In genomic region chr7:102490529-102491075, GRCh38 we compare ENCODE assay signal across 6 cellular contexts. TPM values are rescaled to one million over a fixed set of nuclear protein-coding genes. Genes with fewer than 3 reads are reported as not detected.
DNase-seq lines count a peak whose midpoint lies in the region; ATAC-seq and TF ChIP-seq lines count a peak whose summit lies in the region.
"Not testable (repeated sequence)": the region's sequence is repeated elsewhere in the genome, so short reads cannot be mapped to it uniquely, and the experiment has no call there.

No MANE protein-coding gene starts in this region.

- not testable (repeated sequence) for H3K4me3 Mint-ChIP-seq in activated CD4-positive, alpha-beta memory T cell treated with anti-CD3 and anti-CD28 coated beads for 36 hours

- H3K27me3 Mint-ChIP-seq in activated CD4-positive, alpha-beta memory T cell treated with anti-CD3 and anti-CD28 coated beads for 36 hours = not testable (repeated sequence)

- H3K4me1 Mint-ChIP-seq in activated CD4-positive, alpha-beta memory T cell treated with anti-CD3 and anti-CD28 coated beads for 36 hours (ENCODE audit: low read depth) = not testable (repeated sequence)

- POLR2A ChIA-PET in activated CD4-positive, alpha-beta memory T cell treated with anti-CD3 and anti-CD28 coated beads for 36 hours (lab: Charles Lee) = not testable (repeated sequence)

- H3K27ac Mint-ChIP-seq in activated CD4-positive, alpha-beta memory T cell treated with anti-CD3 and anti-CD28 coated beads for 36 hours = not testable (repeated sequence)

- 88 to 100% (median 94%) methylated on average over 3 of the region's 12 CpGs for WGBS in ovary, 3 donors
- 85 to 92% methylated on average over 2 to 3 of the region's 12 CpGs for WGBS in aorta, 2 donors

- intact Hi-C loops in activated CD4-positive, alpha-beta memory T cell treated with anti-CD3 and anti-CD28 coated beads for 36 hours (cut with micrococcal nuclease); ovary (cut with DNase I); aorta (cut with DNase I): not testable (repeated sequence)

- not testable (repeated sequence) for H3K4me3 ChIP-seq in effector memory CD4-positive, alpha-beta T cell (ENCODE audit: insufficient read depth, low read depth, low read length, poor library complexity, severe bottlenecking); ovary; aorta (ENCODE audit: low read length in 2 of 2)

- H3K27me3 ChIP-seq in effector memory CD4-positive, alpha-beta T cell (replicated peaks; ENCODE audit: control insufficient read depth, insufficient read depth, low read length, poor library complexity, severe bottlenecking); ovary; aorta (ENCODE audit: control insufficient read depth in 1 of 2, insufficient read depth in 2 of 2, low read length in 1 of 2): not testable (repeated sequence)

- H3K9me3 Mint-ChIP-seq in activated CD4-positive, alpha-beta memory T cell treated with anti-CD3 and anti-CD28 coated beads for 36 hours = not testable (repeated sequence)

- not testable (repeated sequence) for H3K27ac ChIP-seq in effector memory CD4-positive, alpha-beta T cell (ENCODE audit: insufficient read depth, low read length, poor library complexity, severe bottlenecking); ovary; aorta (ENCODE audit: low read depth in 1 of 2, low read length in 2 of 2)

- TF ChIP-seq EP300 in ovary (IDR thresholded peaks at IDR 0.05) = not testable (repeated sequence)

- TF ChIP-seq POLR2A in ovary (IDR thresholded peaks at IDR 0.05) = not testable (repeated sequence)

- DNase-seq in activated CD4-positive, alpha-beta memory T cell treated with anti-CD3 and anti-CD28 coated beads for 36 hours = peak; percentile 47
- DNase-seq in effector memory CD4-positive, alpha-beta T cell = peak; percentile 44 to 49 (median 48)
- DNase-seq in ovary (peak; percentile 13 to 54 (median 35)), aorta (peak; percentile 44 to 84)

- not testable (repeated sequence) for H3K9me3 ChIP-seq in effector memory CD4-positive, alpha-beta T cell (ENCODE audit: control insufficient read depth, low read length); ovary; aorta (ENCODE audit: control insufficient read depth, low read length)

- not testable (repeated sequence) for H3K4me1 ChIP-seq in effector memory CD4-positive, alpha-beta T cell (ENCODE audit: control insufficient read depth, insufficient read depth, low read length, poor library complexity, severe bottlenecking); ovary (ENCODE audit: insufficient read depth); aorta (ENCODE audit: control insufficient read depth in 1 of 2, insufficient read depth in 2 of 2, low read length in 2 of 2)

- ATAC-seq in GM21515 (IDR thresholded peaks at IDR 0.05; ENCODE audit: unreplicated experiment) (peak; percentile 41), HG03196 (IDR thresholded peaks at IDR 0.05; ENCODE audit: unreplicated experiment) (peak; percentile 36), aorta (ENCODE audit: low FRiP score) (peak; percentile 15)

- TF ChIP-seq CTCF in ovary (IDR thresholded peaks at IDR 0.05) = not testable (repeated sequence)

- CTCF ChIA-PET in activated CD4-positive, alpha-beta memory T cell treated with anti-CD3 and anti-CD28 coated beads for 36 hours (lab: Charles Lee) = not testable (repeated sequence)

- not testable (repeated sequence) for H3K36me3 Mint-ChIP-seq in activated CD4-positive, alpha-beta memory T cell treated with anti-CD3 and anti-CD28 coated beads for 36 hours

- H3K36me3 ChIP-seq in effector memory CD4-positive, alpha-beta T cell (ENCODE audit: control insufficient read depth, insufficient read depth, low read length); ovary; aorta (ENCODE audit: control insufficient read depth in 1 of 2, insufficient read depth in 2 of 2, low read length in 1 of 2): not testable (repeated sequence)

RNA-seq across cellular contexts. Expression of gene POLR2J, which starts 11.9 kb away (rescaled TPM):
- total RNA-seq in activated CD4-positive, alpha-beta memory T cell treated with anti-CD3 and anti-CD28 coated beads for 36 hours = 10 to 100 TPM; 44.4 to 44.7 TPM
- total RNA-seq in ovary (10 to 100 TPM; 17.7 to 48.0 (median 40.2) TPM), aorta (10 to 100 TPM; 29.6 to 35.9 TPM)
- polyA plus RNA-seq in ovary (10 to 100 TPM; 41.9 to 77.1 TPM), aorta (10 to 100 TPM; 90.0 to 92.9 TPM)

RNA-seq across cellular contexts. Expression of gene LRWD1, which starts 25.8 kb away (rescaled TPM):
- 10 to 100 TPM; 16.4 to 20.0 TPM for total RNA-seq in activated CD4-positive, alpha-beta memory T cell treated with anti-CD3 and anti-CD28 coated beads for 36 hours
- 10 to 100 TPM; 10.7 to 26.2 (median 14.6) TPM for total RNA-seq in ovary
- polyA plus RNA-seq in ovary = 10 to 100 TPM in 1 of 2 donors, 1 to 10 TPM in 1; 3.4 to 12.6 TPM
- total RNA-seq in aorta = 1 to 10 TPM; 8.6 to 9.4 TPM
- 10 to 100 TPM; 13.4 to 16.5 TPM for polyA plus RNA-seq in aorta

RNA-seq across cellular contexts. Expression of gene ALKBH4, which starts 25.9 kb away (rescaled TPM):
- 1 to 10 TPM; 7.7 to 7.8 TPM for total RNA-seq in activated CD4-positive, alpha-beta memory T cell treated with anti-CD3 and anti-CD28 coated beads for 36 hours
- total RNA-seq in ovary (10 to 100 TPM in 5 of 7 donors, 1 to 10 TPM in 2; 9.8 to 15.5 (median 12.2) TPM), aorta (1 to 10 TPM; 6.1 to 8.7 TPM)
- polyA plus RNA-seq in ovary (10 to 100 TPM in 1 of 2 donors, 1 to 10 TPM in 1; 6.2 to 11.9 TPM), aorta (10 to 100 TPM in 1 of 2 donors, 1 to 10 TPM in 1; 9.1 to 10.2 TPM)

RNA-seq across cellular contexts. Expression of gene RASA4B, which starts 27.0 kb away (rescaled TPM):
- total RNA-seq in activated CD4-positive, alpha-beta memory T cell treated with anti-CD3 and anti-CD28 coated beads for 36 hours = 10 to 100 TPM; 10.2 to 10.4 TPM
- total RNA-seq in ovary (10 to 100 TPM in 4 of 7 donors, 1 to 10 TPM in 3; 5.3 to 36.2 (median 12.6) TPM), aorta (10 to 100 TPM; 44.1 to 81.9 TPM)
- polyA plus RNA-seq in ovary (10 to 100 TPM in 1 of 2 donors, 1 to 10 TPM in 1; 2.1 to 21.1 TPM), aorta (10 to 100 TPM; 14.4 to 50.9 TPM)

RNA-seq across cellular contexts. Expression of gene UPK3BL2, which starts 52.9 kb away (rescaled TPM):
- 1 to 10 TPM; 5.8 to 8.2 TPM for total RNA-seq in activated CD4-positive, alpha-beta memory T cell treated with anti-CD3 and anti-CD28 coated beads for 36 hours
- total RNA-seq in ovary = 10 to 100 TPM in 4 of 7 donors, 1 to 10 TPM in 3; 3.4 to 16.7 (median 12.2) TPM
- polyA plus RNA-seq in ovary = 1 to 10 TPM in 1 of 2 donors, not detected in 1; 8.5 TPM
- 10 to 100 TPM; 19.5 to 41.7 TPM for total RNA-seq in aorta
- polyA plus RNA-seq in aorta = 10 to 100 TPM in 1 of 2 donors, 1 to 10 TPM in 1; 4.0 to 27.5 TPM
